15 cellular contexts compared by ENCODE assay signal in the genomic region with DNA sequence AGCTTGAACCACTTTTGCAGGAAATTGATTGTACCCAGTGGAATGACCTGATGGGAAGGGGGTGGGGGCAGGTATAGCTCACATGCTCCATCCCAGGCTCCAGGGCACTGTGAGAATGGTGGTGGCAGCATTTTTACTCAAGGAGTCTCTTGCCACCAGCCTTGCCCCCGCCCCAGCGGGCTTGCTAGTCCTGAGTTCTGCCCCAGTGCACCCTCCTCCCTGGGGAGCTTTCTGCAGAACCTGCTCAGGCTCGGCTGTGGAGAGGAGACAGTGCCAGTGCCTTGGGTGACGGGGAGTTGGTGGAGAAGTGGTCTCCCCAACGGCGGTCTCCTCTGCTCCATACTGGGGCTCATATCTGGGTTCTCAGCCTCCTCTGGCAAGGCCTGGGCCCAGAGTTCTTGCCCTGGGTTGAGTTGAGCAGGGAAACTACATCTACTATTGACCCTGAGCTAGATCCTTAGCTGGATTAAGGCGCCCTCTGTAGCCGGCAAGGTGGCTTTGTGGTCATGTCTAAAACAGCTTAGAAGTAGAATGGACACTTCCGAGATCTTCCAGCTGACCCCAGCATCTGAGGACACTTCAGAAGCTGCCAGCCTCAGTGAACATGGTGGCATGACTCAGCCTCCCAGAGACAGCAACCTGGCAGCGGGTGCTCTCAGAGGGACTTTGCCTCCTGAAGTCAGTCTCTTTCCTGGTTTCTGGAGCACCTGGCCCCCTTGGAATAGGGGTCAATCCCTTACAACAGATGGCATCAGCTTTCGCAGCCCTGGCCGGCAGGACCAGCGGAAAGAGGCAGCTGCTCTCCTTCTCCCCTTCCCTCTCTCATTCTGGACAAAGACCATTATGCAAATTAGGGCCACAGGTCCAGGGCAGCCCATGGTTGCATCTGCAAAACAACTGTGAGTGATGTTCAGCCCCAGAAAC.
A peak's percentile ranks its signal among the peaks of the same experiment; 100 is the strongest.
DNase-seq lines count a peak whose midpoint lies in the region; ATAC-seq, FAIRE-seq and TF ChIP-seq lines count a peak whose summit lies in the region.
"Had no signal": no experiment of that assay in that cellular context is flagged by ENCODE, and none has a peak within 500 bp of the region (broad histone marks: within the 10 kb centered on the region; RNA-seq: fewer than 3 reads in every experiment).

No MANE protein-coding gene starts in this region.

- WGBS in K562 (ENCODE audit: insufficient coverage, low coverage, missing lambda C conversion rate) = 5% methylated on average over 8 of the region's 13 CpGs
- no CpG with 5 or more reads among the region's 13 CpGs for WGBS in trophoblast cell (ENCODE audit: extremely low coverage, insufficient coverage, insufficient read length)

- H4K20me1 ChIP-seq in K562 (replicated peaks; ENCODE audit: control insufficient read depth, insufficient read depth, low read length) = no peaks in the 10 kb centered on the region
- H4K20me1 ChIP-seq in osteoblast (ENCODE audit: insufficient read depth, low read length) = no peaks in the 10 kb centered on the region

- no peaks in the 10 kb centered on the region for H3K27me3 ChIP-seq in K562 (ENCODE audit: control insufficient read depth in 2 of 2, insufficient read depth in 2 of 2, low read length in 2 of 2)
- H3K27me3 ChIP-seq in osteoblast (ENCODE audit: insufficient read depth, low read length) = no peaks in the 10 kb centered on the region
- H3K27me3 ChIP-seq in trophoblast cell (ENCODE audit: insufficient read depth, low read length) = no peaks in the 10 kb centered on the region

- no peak overlapping the region for H3K4me3 ChIP-seq in LNCaP clone FGC (ENCODE audit: low read depth, low read length)
- H3K4me3 ChIP-seq in K562 = no peak overlapping the region
- no peak overlapping the region for H3K4me3 ChIP-seq in osteoblast (ENCODE audit: insufficient read depth, low read length)
- H3K4me3 ChIP-seq in trophoblast cell (ENCODE audit: low read depth, low read length) = no peak overlapping the region
- H3K4me3 ChIP-seq: GM12878 had no signal

- no peak for TF ChIP-seq POLR2A in K562 (conservative IDR thresholded peaks at IDR 0.05)

- TF ChIP-seq RAD21 in K562 (CRISPR knock-in tag; conservative IDR thresholded peaks at IDR 0.05 in 1 of 2, IDR thresholded peaks at IDR 0.05 in 1 of 2) = no peak

- H2BK5ac ChIP-seq in trophoblast cell (ENCODE audit: low read depth, low read length, poor library complexity) = no peak overlapping the region

- peak; percentile 38 for DNase-seq in NCI-H748 (lab: John Stamatoyannopoulos, UW; ENCODE audit: unreplicated experiment)
- DNase-seq in NCI-H748 treated with DMSO at 0.1 percent for 48 hours (lab: John Stamatoyannopoulos, UW) = no peak
- DNase-seq in LNCaP clone FGC (ENCODE audit: low read depth) = no peak
- DNase-seq in K562 (ENCODE audit: extremely low read depth in 1 of 4, low spot score in 3 of 4) = no peak
- peak; percentile 47 for DNase-seq in osteoblast (ENCODE audit: insufficient read length, low spot score, missing footprints)
- DNase-seq in HCEC 1CT = no peak
- no peak for DNase-seq in SK-N-DZ (ENCODE audit: low spot score)
- DNase-seq in trophoblast cell = no peak
- DNase-seq: 8988T; AML-193; C1 segment of cervical spinal cord; CD4-positive, alpha-beta memory T cell; DMS79 had no signal

- no peak overlapping the region for H3K4ac ChIP-seq in trophoblast cell (ENCODE audit: low read depth, low read length)

- H2AFZ ChIP-seq in K562 (ENCODE audit: low read depth, low read length) (no peak overlapping the region), osteoblast (ENCODE audit: low read length) (no peak overlapping the region), trophoblast cell (ENCODE audit: insufficient read depth, low read length, poor library complexity) (no peak overlapping the region)

- H2AK5ac ChIP-seq in trophoblast cell (ENCODE audit: low read length) = no peak overlapping the region

- no peaks in the 10 kb centered on the region for H3K36me3 ChIP-seq in K562 (ENCODE audit: control insufficient read depth, insufficient read depth, low read length)
- no peaks in the 10 kb centered on the region for H3K36me3 ChIP-seq in osteoblast (ENCODE audit: insufficient read depth, low read length)
- no peaks in the 10 kb centered on the region for H3K36me3 ChIP-seq in trophoblast cell (ENCODE audit: control insufficient read depth in 1 of 2, insufficient read depth in 2 of 2, low read length in 2 of 2)

- H3K4me1 ChIP-seq in K562 (replicated peaks in 1 of 2; ENCODE audit: control insufficient read depth in 2 of 2, insufficient read depth in 2 of 2, low read length in 2 of 2) (no peaks in the 10 kb centered on the region), osteoblast (ENCODE audit: insufficient read depth, low read length) (no peaks in the 10 kb centered on the region), trophoblast cell (ENCODE audit: control insufficient read depth in 1 of 2, insufficient read depth in 2 of 2, low read length in 2 of 2) (peaks cover 8 to 11% of the 10 kb centered on the region in 2 experiments)

- no peak overlapping the region for H4K12ac ChIP-seq in trophoblast cell (ENCODE audit: low read depth, low read length)

- no peak overlapping the region for H3K27ac ChIP-seq in K562 (ENCODE audit: extremely low read depth, low read depth, low read length)
- no peak overlapping the region for H3K27ac ChIP-seq in osteoblast (ENCODE audit: low read depth, low read length)
- H3K27ac ChIP-seq in trophoblast cell (ENCODE audit: low read depth, low read length) = no peak overlapping the region

- TF ChIP-seq EP300 in K562 (IDR thresholded peaks at IDR 0.05; ENCODE audit: low read length) = no peak

- BruUV-seq in K562 (replicated peaks; lab: Mats Ljungman, UMichigan) = no TSS peak

- no peak overlapping the region for H4K8ac ChIP-seq in trophoblast cell (ENCODE audit: low read depth, low read length)

- H3K4me2 ChIP-seq in K562 (ENCODE audit: insufficient read depth, low read length) (no peak overlapping the region), osteoblast (ENCODE audit: insufficient read depth, low read length) (no peak overlapping the region), trophoblast cell (ENCODE audit: low read length) (no peak overlapping the region)

- TF ChIP-seq CTCF in LNCaP clone FGC (IDR thresholded peaks at IDR 0.05; ENCODE audit: control insufficient read depth, extremely low read depth, insufficient read depth) (0 out of 2 replicates have a peak, but pooled peaks have one; percentile 16), K562 (IDR thresholded peaks at IDR 0.05 in 2 of 3, conservative IDR thresholded peaks at IDR 0.05 in 1 of 3; ENCODE audit: insufficient read depth in 2 of 3, low read depth in 1 of 3, low read length in 3 of 3) (no peak), osteoblast (IDR thresholded peaks at IDR 0.05; ENCODE audit: extremely low read depth, low read depth, low read length) (no peak)

- H3K9me1 ChIP-seq in K562 (ENCODE audit: control insufficient read depth, insufficient read depth, low read length) = no peaks in the 10 kb centered on the region

- H3K79me1 ChIP-seq in trophoblast cell (ENCODE audit: low read length) = no peaks in the 10 kb centered on the region

- no peak overlapping the region for H4K91ac ChIP-seq in trophoblast cell (ENCODE audit: low read depth, low read length)

- POLR2A ChIA-PET in K562 (lab: Yijun Ruan, JAX) = interaction anchor here (0.6 to 0.9 kb wide), 3 partner anchors 11 to 24 kb away, joined by 3 to 4 read pairs (median 3); no protein-coding TSS in a partner anchor

- no peak overlapping the region for H2BK12ac ChIP-seq in trophoblast cell (ENCODE audit: low read length)

- H3K79me2 ChIP-seq in K562 (ENCODE audit: control insufficient read depth, insufficient read depth, low read length) = no peaks in the 10 kb centered on the region
- H3K79me2 ChIP-seq in osteoblast (ENCODE audit: insufficient read depth, low read length) = no peaks in the 10 kb centered on the region
- no peaks in the 10 kb centered on the region for H3K79me2 ChIP-seq in trophoblast cell (ENCODE audit: control insufficient read depth, insufficient read depth, low read length, poor library complexity)

- H3K9ac ChIP-seq in K562 (ENCODE audit: insufficient read depth in 1 of 2, low read depth in 2 of 2, low read length in 2 of 2) = no peak overlapping the region
- H3K9ac ChIP-seq in trophoblast cell (ENCODE audit: low read length) = no peak overlapping the region

- no peak overlapping the region for H3K23ac ChIP-seq in trophoblast cell (ENCODE audit: low read length)

- CTCF ChIA-PET in K562 (lab: Yijun Ruan, JAX; ENCODE audit: low intra/inter-chr PET ratio) = interaction anchor here (0.6 kb wide), 1 partner anchor 270 kb away, joined by 4 read pairs; no protein-coding TSS in a partner anchor

- H3K18ac ChIP-seq in trophoblast cell (ENCODE audit: low read length) = no peak overlapping the region

- H3K9me3 ChIP-seq in K562 (replicated peaks; ENCODE audit: control insufficient read depth, insufficient read depth, low read depth, low read length) = no peaks in the 10 kb centered on the region
- peaks cover 2% of the 10 kb centered on the region for H3K9me3 ChIP-seq in osteoblast (ENCODE audit: low read depth, low read length)
- peaks cover 5% of the 10 kb centered on the region for H3K9me3 ChIP-seq in trophoblast cell (ENCODE audit: insufficient read depth, low read depth, low read length)

- H2BK120ac ChIP-seq in trophoblast cell (ENCODE audit: insufficient read depth, low read length, poor library complexity) = no peak overlapping the region

- H3K14ac ChIP-seq in trophoblast cell (ENCODE audit: low read length) = no peak overlapping the region

- no peak for FAIRE-seq in K562 (lab: Jason Lieb, UNC)
- FAIRE-seq: GM12878, GM18507 had no signal

- intact Hi-C loops in K562 (cut with micrococcal nuclease) = no loop called here

- ATAC-seq in K562 = peak; percentile 69; the same call in 2 of the 3 replicates
- ATAC-seq: GM12878 had no signal

- in situ Hi-C loops in K562 (cut with MboI) = no loop called here

TF ChIP-seq in K562, 482 proteins besides CTCF, POLR2A, EP300 and RAD21:
- TF ChIP-seq FIP1L1 (IDR thresholded peaks at IDR 0.05; ENCODE audit: low read depth, low read length, poor library complexity, severe bottlenecking) (no peak), ZNF76 (CRISPR knock-in tag; IDR thresholded peaks at IDR 0.05; ENCODE audit: borderline replicate concordance) (no peak), ZNF586 (CRISPR knock-in tag; conservative IDR thresholded peaks at IDR 0.05) (no peak), RFX5 (IDR thresholded peaks at IDR 0.05; ENCODE audit: low read depth, low read length) (no peak), NFIC (IDR thresholded peaks at IDR 0.05) (no peak), SP2 (IDR thresholded peaks at IDR 0.05; ENCODE audit: extremely low read depth, low read depth, low read length, poor library complexity, severe bottlenecking) (no peak), CBX2 (IDR thresholded peaks at IDR 0.05; ENCODE audit: insufficient read depth, low read length, poor library complexity, severe bottlenecking) (no peak), ZNF589 (CRISPR knock-in tag; IDR thresholded peaks at IDR 0.05; ENCODE audit: low read depth) (no peak)

Comparison
In these comparisons a context has a peak if more than half of its experiments do, and no peak if none do; other contexts are left out.
1. DNase-seq: peak in NCI-H748 (single experiment) and osteoblast (single experiment); none in NCI-H748 treated with DMSO at 0.1 percent for 48 hours (single experiment), LNCaP clone FGC (single experiment), K562 (0 of 4), HCEC 1CT (single experiment), SK-N-DZ (single experiment) and trophoblast cell (0 of 2).